1 cellular context compared by ENCODE assay signal in the genomic region with DNA sequence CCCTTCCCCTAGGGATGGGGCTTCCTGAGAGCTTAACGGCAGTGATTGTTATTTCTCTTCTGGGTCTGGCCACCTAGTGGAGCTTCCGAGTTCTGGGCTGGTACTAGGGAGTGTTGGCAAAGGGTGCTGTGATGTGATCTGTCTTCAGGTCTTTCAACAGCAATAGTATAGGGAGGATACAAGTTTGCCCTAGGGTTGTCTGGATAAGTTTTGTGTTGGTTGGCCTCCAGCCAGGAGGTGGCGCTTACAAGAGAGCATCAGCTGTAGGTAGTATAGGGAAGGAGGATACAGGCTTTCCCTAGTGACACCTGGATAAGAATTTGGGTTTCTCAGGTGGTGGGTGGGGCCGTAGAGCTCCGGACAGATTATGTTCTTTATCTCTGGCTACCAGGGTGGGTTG.
TF ChIP-seq lines count a peak whose summit lies in the region.

No MANE protein-coding gene starts in this region.

TF ChIP-seq in A549, 52 proteins besides CTCF, POLR2A, EP300 and RAD21 (continued from another document):
- TF ChIP-seq NR3C1 (IDR thresholded peaks at IDR 0.05) (no peak), ESRRA (IDR thresholded peaks at IDR 0.05; ENCODE audit: borderline replicate concordance, low read length) (no peak), KDM5A (IDR thresholded peaks at IDR 0.05) (no peak), PHF8 (IDR thresholded peaks at IDR 0.05; ENCODE audit: borderline replicate concordance, low read depth) (no peak), HOXA7 (CRISPR knock-in tag; IDR thresholded peaks at IDR 0.05) (no peak)
- TF ChIP-seq, protein P1, sequence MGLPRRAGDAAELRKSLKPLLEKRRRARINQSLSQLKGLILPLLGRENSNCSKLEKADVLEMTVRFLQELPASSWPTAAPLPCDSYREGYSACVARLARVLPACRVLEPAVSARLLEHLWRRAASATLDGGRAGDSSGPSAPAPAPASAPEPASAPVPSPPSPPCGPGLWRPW (IDR thresholded peaks at IDR 0.05), result no peak
- TF ChIP-seq, protein P2, sequence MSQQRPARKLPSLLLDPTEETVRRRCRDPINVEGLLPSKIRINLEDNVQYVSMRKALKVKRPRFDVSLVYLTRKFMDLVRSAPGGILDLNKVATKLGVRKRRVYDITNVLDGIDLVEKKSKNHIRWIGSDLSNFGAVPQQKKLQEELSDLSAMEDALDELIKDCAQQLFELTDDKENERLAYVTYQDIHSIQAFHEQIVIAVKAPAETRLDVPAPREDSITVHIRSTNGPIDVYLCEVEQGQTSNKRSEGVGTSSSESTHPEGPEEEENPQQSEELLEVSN (IDR thresholded peaks at IDR 0.05; ENCODE audit: borderline replicate concordance, low read depth), result no peak
TF ChIP-seq in A549: peak in this region for 0.
